3 cellular contexts compared by ENCODE assay signal in the genomic region with DNA sequence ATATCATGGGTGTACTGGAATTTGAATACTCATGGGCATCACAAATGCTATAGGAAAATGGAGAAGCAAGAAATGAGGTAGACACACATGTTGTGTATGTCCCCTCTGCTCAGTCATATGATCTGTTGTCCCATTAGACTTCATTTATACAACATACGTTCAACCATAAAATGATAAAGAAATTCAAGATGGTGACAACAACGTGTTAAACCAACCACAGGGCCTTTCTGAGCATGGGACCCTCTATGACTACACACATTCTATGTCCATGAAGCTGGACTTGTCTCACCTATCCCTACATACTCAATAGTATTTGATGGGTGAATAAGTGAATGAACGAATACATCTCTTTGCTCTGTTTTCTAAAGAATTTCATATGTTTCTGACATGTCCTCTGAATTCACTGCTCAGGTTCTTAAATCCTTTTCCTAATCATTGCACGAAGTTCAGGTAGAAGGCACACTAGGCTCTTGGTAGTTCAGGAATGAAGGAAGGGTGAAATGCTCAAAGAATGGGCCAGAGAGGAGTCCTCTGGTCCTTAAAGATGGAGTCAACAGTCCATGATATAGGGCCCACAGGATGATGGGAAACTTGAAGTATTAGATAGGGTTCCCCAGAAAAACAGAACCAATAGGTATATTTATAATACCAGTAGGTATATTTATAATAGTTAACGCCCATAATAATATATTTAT.
"Had no signal": no experiment of that assay in that cellular context is flagged by ENCODE, and none has a peak within 500 bp of the region (broad histone marks: within the 10 kb centered on the region; RNA-seq: fewer than 3 reads in every experiment).

No MANE protein-coding gene starts in this region.

- H3K4me3 ChIP-seq: GM12878 had no signal

- DNase-seq: GDM1, GF-D8 had no signal

- ATAC-seq: GM12878 had no signal
